Comparison of ENCODE assay signal across 1 cellular context in the genomic region with DNA sequence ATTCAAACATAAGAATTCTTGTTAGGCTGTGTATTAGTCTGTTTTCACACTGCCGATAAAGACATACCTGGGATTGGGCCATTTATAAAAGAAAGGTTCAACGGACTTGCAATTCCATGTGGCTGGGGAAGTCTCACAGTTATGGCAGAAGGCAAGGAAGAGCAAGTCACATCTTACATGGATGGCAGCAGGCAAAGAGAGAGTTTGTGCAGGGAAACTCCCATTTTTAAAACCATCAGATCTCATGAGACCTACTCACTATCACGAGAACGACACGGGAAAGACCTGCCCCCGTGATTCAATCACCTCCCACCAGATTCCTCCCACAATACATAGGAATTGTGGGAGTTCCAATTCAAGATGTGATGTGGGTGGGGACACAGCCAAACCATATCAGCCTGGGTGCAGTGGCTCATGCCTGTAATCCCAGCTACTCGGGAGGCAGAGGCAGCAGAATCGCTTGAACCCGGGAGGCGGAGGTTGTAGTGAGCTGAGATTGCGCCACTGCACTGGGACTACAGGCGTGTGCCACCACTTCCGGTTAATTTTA. TPM values are rescaled to one million over a fixed set of nuclear protein-coding genes. Genes with fewer than 3 reads are reported as not detected.
"Had no signal": no experiment of that assay in that cellular context is flagged by ENCODE, and none has a peak within 500 bp of the region (broad histone marks: within the 10 kb centered on the region; RNA-seq: fewer than 3 reads in every experiment).

No MANE protein-coding gene starts in this region.

RNA-seq across cellular contexts. Expression of a gene that starts 42.8 kb away (rescaled TPM):
- total RNA-seq: OCI-LY7 had no signal
